22 cellular contexts compared by ENCODE assay signal in genomic region chr15:81181220-81181619, GRCh38. TPM values are rescaled to one million over a fixed set of nuclear protein-coding genes. Genes with fewer than 3 reads are reported as not detected.
"Had no signal": no experiment of that assay in that cellular context is flagged by ENCODE, and none has a peak within 500 bp of the region (broad histone marks: within the 10 kb centered on the region; RNA-seq: fewer than 3 reads in every experiment).

No MANE protein-coding gene starts in this region.

- ATAC-seq: activated CD8-positive, alpha-beta T cell treated with anti-CD3 and anti-CD28 coated beads, Interleukin-2, amount 10 ng/mL, durations not matched to agents 7 days and 5 days; psoas muscle; stimulated activated effector memory CD8-positive, alpha-beta T cell treated with anti-CD3 and anti-CD28 coated beads, Interleukin-12 subunit alpha, Interleukin-12 subunit beta, amount 100 ng/mL, for 72 hours had no signal

- H3K4me1 Mint-ChIP-seq: stimulated activated effector memory CD8-positive, alpha-beta T cell treated with anti-CD3 and anti-CD28 coated beads, Interleukin-12 subunit alpha, Interleukin-12 subunit beta, amount 100 ng/mL, for 72 hours had no signal

- H3K4me1 ChIP-seq: adrenal gland, psoas muscle had no signal

- H3K4me3 Mint-ChIP-seq: activated CD4-positive, alpha-beta T cell treated with anti-CD3 and anti-CD28 coated beads, Interleukin-2, amount 10 ng/mL, durations not matched to agents 24 days and 14 days; activated CD8-positive, alpha-beta T cell treated with anti-CD3 and anti-CD28 coated beads, Interleukin-2, amount 10 ng/mL, durations not matched to agents 7 days and 5 days; activated naive CD4-positive, alpha-beta T cell treated with anti-CD3 and anti-CD28 coated beads, Interleukin-2, amount 50 U/mL, for 24 hours; stimulated activated effector memory CD8-positive, alpha-beta T cell treated with anti-CD3 and anti-CD28 coated beads, Interleukin-12 subunit alpha, Interleukin-12 subunit beta, amount 100 ng/mL, for 72 hours had no signal

- H3K36me3 Mint-ChIP-seq: activated naive CD4-positive, alpha-beta T cell treated with anti-CD3 and anti-CD28 coated beads, Interleukin-2, amount 50 U/mL, for 24 hours; stimulated activated effector memory CD8-positive, alpha-beta T cell treated with anti-CD3 and anti-CD28 coated beads, Interleukin-12 subunit alpha, Interleukin-12 subunit beta, amount 100 ng/mL, for 72 hours had no signal

- H3K9me3 ChIP-seq: adrenal gland, psoas muscle, transverse colon had no signal

- H3K4me3 ChIP-seq: adrenal gland, cardiac muscle cell, psoas muscle, transverse colon had no signal

- H3K27ac ChIP-seq: cardiac muscle cell, psoas muscle had no signal

- H3K36me3 ChIP-seq: adrenal gland, cardiac muscle cell, transverse colon had no signal

- H3K27me3 ChIP-seq: adrenal gland, transverse colon had no signal

- H3K27ac Mint-ChIP-seq: activated CD4-positive, alpha-beta T cell treated with anti-CD3 and anti-CD28 coated beads, Interleukin-2, amount 10 ng/mL, durations not matched to agents 24 days and 14 days; activated CD8-positive, alpha-beta T cell treated with anti-CD3 and anti-CD28 coated beads, Interleukin-2, amount 10 ng/mL, durations not matched to agents 7 days and 5 days; activated naive CD4-positive, alpha-beta T cell treated with anti-CD3 and anti-CD28 coated beads, Interleukin-2, amount 50 U/mL, for 24 hours; stimulated activated effector memory CD8-positive, alpha-beta T cell treated with anti-CD3 and anti-CD28 coated beads, Interleukin-12 subunit alpha, Interleukin-12 subunit beta, amount 100 ng/mL, for 72 hours had no signal

- H3K9me3 Mint-ChIP-seq: activated CD4-positive, alpha-beta T cell treated with anti-CD3 and anti-CD28 coated beads, Interleukin-2, amount 10 ng/mL, durations not matched to agents 24 days and 14 days; activated naive CD4-positive, alpha-beta T cell treated with anti-CD3 and anti-CD28 coated beads, Interleukin-2, amount 50 U/mL, for 24 hours; stimulated activated effector memory CD8-positive, alpha-beta T cell treated with anti-CD3 and anti-CD28 coated beads, Interleukin-12 subunit alpha, Interleukin-12 subunit beta, amount 100 ng/mL, for 72 hours had no signal

- DNase-seq: activated CD4-positive, alpha-beta T cell treated with anti-CD3 and anti-CD28 coated beads, Interleukin-2, amount 10 ng/mL, durations not matched to agents 24 days and 14 days; activated CD4-positive, CD25-positive, alpha-beta regulatory T cell; activated CD8-positive, alpha-beta memory T cell treated with anti-CD3 and anti-CD28 coated beads, Interleukin-2, amount 50 U/mL, for 4 hours; activated CD8-positive, alpha-beta T cell treated with anti-CD3 and anti-CD28 coated beads, Interleukin-2, amount 10 ng/mL, durations not matched to agents 7 days and 5 days; activated effector memory CD4-positive, alpha-beta T cell treated with anti-CD3 and anti-CD28 coated beads, Interleukin-2, amount 50 U/mL, for 16 hours; activated T-cell treated with anti-CD3 and anti-CD28 coated beads, Interleukin-2, amount 50 U/mL, for 48 hours; adrenal gland; cortex of kidney; effector CD4-positive, alpha-beta T cell; foreskin fibroblast; glutamatergic neuron; psoas muscle; stimulated activated CD4-positive, alpha-beta T cell treated with anti-CD3 and anti-CD28 coated beads, Interleukin-1b, Interleukin-23, amount 100 ng/mL, for 48 hours; SW 1271; transverse colon had no signal

RNA-seq across cellular contexts. Expression of gene IL16, which starts 15.5 kb away (rescaled TPM):
- total RNA-seq: cardiac muscle cell, kidney epithelial cell had no signal
- polyA plus RNA-seq: cardiac muscle cell, neural cell had no signal

RNA-seq across cellular contexts. Expression of gene CFAP161, which starts 47.1 kb away (rescaled TPM):
- total RNA-seq: activated CD4-positive, alpha-beta T cell treated with anti-CD3 and anti-CD28 coated beads, Interleukin-2, amount 10 ng/mL, durations not matched to agents 24 days and 14 days; activated CD8-positive, alpha-beta T cell treated with anti-CD3 and anti-CD28 coated beads, Interleukin-2, amount 10 ng/mL, durations not matched to agents 7 days and 5 days; cardiac muscle cell; kidney epithelial cell; T-helper 2 cell treated with Interferon-gamma antibody and Interleukin-4, amounts not matched to agents 100 ng/mL and 5 ng/mL, for 36 hours; transverse colon had no signal
- polyA plus RNA-seq: cardiac muscle cell, liver, neural cell had no signal
